8 cellular contexts compared by ENCODE assay signal in the genomic region with DNA sequence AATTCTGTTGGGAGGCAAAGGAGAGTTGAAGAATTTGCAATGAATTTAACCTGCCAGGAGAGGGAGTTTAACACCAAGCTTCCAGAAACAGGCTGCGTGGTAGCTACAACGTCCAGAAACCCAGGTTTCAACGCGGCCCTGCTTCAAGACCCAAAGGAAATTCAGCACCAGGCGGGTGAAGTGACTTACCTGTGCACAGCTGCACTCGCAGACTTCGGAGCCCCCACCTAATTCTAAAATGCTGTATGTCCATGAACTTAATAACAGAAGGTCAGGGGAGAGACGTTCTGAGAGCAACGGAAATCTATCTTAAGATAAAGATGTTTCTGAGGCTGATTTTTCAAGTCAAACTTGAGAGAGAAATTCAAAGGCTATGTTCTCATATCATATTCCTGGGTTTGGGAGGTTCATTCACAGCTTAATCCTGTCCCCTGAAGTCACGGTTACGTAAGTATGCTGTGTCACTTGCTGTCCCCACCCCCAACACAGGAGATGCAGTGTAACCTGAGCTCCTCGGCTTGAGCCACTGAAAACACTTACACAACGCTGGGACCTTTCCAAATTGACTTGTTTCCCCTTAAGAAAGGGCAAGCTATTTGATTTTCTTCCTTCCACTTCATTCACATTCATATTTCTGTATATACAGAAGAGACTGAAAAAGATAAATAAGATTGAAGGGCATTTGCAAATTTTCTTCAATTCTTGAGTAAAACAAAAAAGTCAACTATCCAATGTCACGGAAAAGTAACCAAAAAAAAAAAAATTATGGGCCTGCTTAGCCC. TPM values are rescaled to one million over a fixed set of nuclear protein-coding genes. Genes with fewer than 3 reads are reported as not detected.
DNase-seq lines count a peak whose midpoint lies in the region; ATAC-seq, FAIRE-seq and TF ChIP-seq lines count a peak whose summit lies in the region.

No MANE protein-coding gene starts in this region.

- H3K27me3 ChIP-seq in bronchial epithelial cell (ENCODE audit: control insufficient read depth, insufficient read depth, low read length) = no peaks in the 10 kb centered on the region

- peak overlapping the region in 5 of 6 donors; percentile 22 to 64 (median 41) for H3K27ac Mint-ChIP-seq in immature natural killer cell

- peak overlapping the region in 20 of 21 experiments; percentile 40 to 90 (median 81) for H3K27ac ChIP-seq in skin epidermis

- TF ChIP-seq CTCF in bronchial epithelial cell (IDR thresholded peaks at IDR 0.05; ENCODE audit: insufficient read depth, low read length, severe bottlenecking) = peak; percentile 68

- no peaks in the 10 kb centered on the region for H3K9me3 Mint-ChIP-seq in immature natural killer cell

- H3K27me3 Mint-ChIP-seq in immature natural killer cell (ENCODE audit: low read depth in 3 of 3) = peaks cover 0 to 1% (median 0%) of the 10 kb centered on the region in 3 donors

- in situ Hi-C loops in ACHN (cut with HindIII; ENCODE audit: low pct_ligation_motif_present, low pct_unique_long_range_greater_than_20kb, low sequenced_read_pairs) = no loop called here

- DNase-seq in ACHN = peak; percentile 95
- peak; percentile 88 for DNase-seq in NCI-H2107 treated with DMSO at 0.1 percent for 48 hours (lab: John Stamatoyannopoulos, UW; ENCODE audit: unreplicated experiment)
- peak; percentile 52 for DNase-seq in UCSD-AML1 (lab: John Stamatoyannopoulos, UW; ENCODE audit: unreplicated experiment)
- DNase-seq in bronchial epithelial cell (ENCODE audit: low read depth) = peak; percentile 89
- peak; percentile 36 to 55 (median 42) for DNase-seq in immature natural killer cell

- no peak for FAIRE-seq in bronchial epithelial cell (lab: Jason Lieb, UNC)

- TF ChIP-seq POLR2A in GM18505 (IDR thresholded peaks at IDR 0.05; ENCODE audit: borderline replicate concordance, extremely low read depth, insufficient read depth, insufficient read length) = peak; percentile 41

- H3K36me3 ChIP-seq in bronchial epithelial cell (ENCODE audit: control insufficient read depth, insufficient read depth, low read length) = peaks cover 4% of the 10 kb centered on the region

- H3K4me1 Mint-ChIP-seq in immature natural killer cell = peaks cover 16 to 32% of the 10 kb centered on the region in 2 donors

- H3K36me3 Mint-ChIP-seq in immature natural killer cell = peaks cover 0 to 4% (median 3%) of the 10 kb centered on the region in 3 donors

- ATAC-seq in GM18505 (IDR thresholded peaks at IDR 0.05; ENCODE audit: unreplicated experiment) (no peak), GM18517 (IDR thresholded peaks at IDR 0.05; ENCODE audit: unreplicated experiment) (no peak)

- H3K4me3 Mint-ChIP-seq in immature natural killer cell = peak overlapping the region in 1 of 5 donors; percentile 64

- H3K4me3 ChIP-seq in bronchial epithelial cell (ENCODE audit: low read depth, low read length) (no peak overlapping the region), skin epidermis (peak overlapping the region in 1 of 7 experiments; percentile 3)

RNA-seq across cellular contexts. Expression of a gene that starts 22.7 kb away (rescaled TPM):
- 69.0 and 97.2 TPM in 2 replicates for total RNA-seq in bronchial epithelial cell
- 10 to 100 TPM in 1 of 3 donors, 1 to 10 TPM in 2; 1.4 to 30.6 (median 9.5) TPM for polyA plus RNA-seq in immature natural killer cell

Comparison
In these comparisons a context has a peak if more than half of its experiments do, and no peak if none do; other contexts are left out.
1. DNase-seq: peak in every context shown above with its lines; median percentile 95 in ACHN; 89 in bronchial epithelial cell; 88 in NCI-H2107 treated with DMSO at 0.1 percent for 48 hours; 52 in UCSD-AML1; 42 in immature natural killer cell.